In genomic region chr9:127854169-127854833, GRCh38 we compare ENCODE assay signal across 8 cellular contexts. TPM values are rescaled to one million over a fixed set of nuclear protein-coding genes. Genes with fewer than 3 reads are reported as not detected.
DNase-seq lines count a peak whose midpoint lies in the region; ATAC-seq and TF ChIP-seq lines count a peak whose summit lies in the region.

TSS of gene ENG (minus strand) at chr9:127854658. CDS start at chr9:127854355, 303 bp downstream.

- H3K9me3 Mint-ChIP-seq in progenitor cell of endocrine pancreas (ENCODE audit: low read depth), result peaks cover 2% of the 10 kb centered on the region

- ATAC-seq in HG03521 (IDR thresholded peaks at IDR 0.05; ENCODE audit: unreplicated experiment) (no peak), HG03135 (IDR thresholded peaks at IDR 0.05; ENCODE audit: unreplicated experiment) (no peak)

- in situ Hi-C loops in KBM-7 (cut with MboI; ENCODE audit: low pct_unique_long_range_greater_than_20kb, low sequenced_read_pairs), result no loop called here

- H3K36me3 Mint-ChIP-seq in progenitor cell of endocrine pancreas (ENCODE audit: insufficient read depth), result no peaks in the 10 kb centered on the region

- H3K9me3 ChIP-seq in left ventricle myocardium inferior (replicated peaks), result peaks cover 6% of the 10 kb centered on the region

- POLR2A ChIA-PET in BJ (lab: Charles Lee), result no interaction called here

- peak within 1 kb of the TSS; percentile 44 for H3K4me3 ChIP-seq in BJ (ENCODE audit: low read depth, low read length)
- peak within 1 kb of the TSS; percentile 73 for H3K4me3 ChIP-seq in left ventricle myocardium inferior
- peak within 1 kb of the TSS; percentile 73 for H3K4me3 ChIP-seq in skeletal muscle cell (ENCODE audit: low read depth, low read length)

- TF ChIP-seq CTCF in BJ (IDR thresholded peaks at IDR 0.05; ENCODE audit: insufficient read depth, low read depth, low read length) (0 out of 2 replicates have a peak, but pooled peaks have one; percentile 18), left ventricle myocardium inferior (IDR thresholded peaks at IDR 0.05; ENCODE audit: borderline replicate concordance) (peak; percentile 22), progenitor cell of endocrine pancreas (IDR thresholded peaks at IDR 0.05; ENCODE audit: unreplicated experiment) (no peak)

- no peak within 1 kb of the TSS for H3K27ac Mint-ChIP-seq in progenitor cell of endocrine pancreas

- CTCF ChIA-PET in BJ (lab: Yijun Ruan, JAX), result interaction anchor here (0.7 to 5.2 kb wide), 15 partner anchors 9 to 264 kb away, joined by 3 to 41 read pairs (median 4); partner anchors contain the start of genes CDK9 and TOR2A

- H3K27me3 Mint-ChIP-seq in progenitor cell of endocrine pancreas, result peaks cover 6% of the 10 kb centered on the region

- H3K27ac ChIP-seq in angular gyrus (ENCODE audit: low read depth, low read length) (peak within 1 kb of the TSS; percentile 33), left ventricle myocardium inferior (replicated peaks) (peak within 1 kb of the TSS; percentile 97)

- DNase-seq in BJ (ENCODE audit: low read depth) (no peak), KBM-7 (peak; percentile 35), left ventricle myocardium inferior (peak; percentile 90), skeletal muscle cell (ENCODE audit: low read depth) (no peak), progenitor cell of endocrine pancreas (ENCODE audit: low spot score, unreplicated experiment) (no peak)

- H3K4me1 Mint-ChIP-seq in progenitor cell of endocrine pancreas (ENCODE audit: low read depth), result peaks cover 8% of the 10 kb centered on the region

- H3K36me3 ChIP-seq in BJ (ENCODE audit: control insufficient read depth, insufficient read depth, low read length), result 0 out of 2 replicates have a peak, but pooled peaks cover 3% of the 10 kb centered on the region
- peaks cover 34% of the 10 kb centered on the region for H3K36me3 ChIP-seq in left ventricle myocardium inferior

- H3K27me3 ChIP-seq in BJ (ENCODE audit: control insufficient read depth, insufficient read depth, low read length) (no peaks in the 10 kb centered on the region), left ventricle myocardium inferior (ENCODE audit: low read depth) (no peaks in the 10 kb centered on the region)

- intact Hi-C loops in left ventricle myocardium inferior (cut with micrococcal nuclease), result no loop called here

- no peak within 1 kb of the TSS for H3K4me3 Mint-ChIP-seq in progenitor cell of endocrine pancreas (ENCODE audit: low read depth)

- H3K4me1 ChIP-seq in left ventricle myocardium inferior, result peaks cover 93% of the 10 kb centered on the region

RNA-seq across cellular contexts. Expression of gene ENG, which starts in this region (rescaled TPM):
- polyA plus RNA-seq in BJ (2011; rRNA removed), result 23.3 and 44.6 TPM in 2 replicates
- polyA minus RNA-seq in BJ (2011; rRNA and poly(A)+ RNA removed), result 25.9 and 55.6 TPM in 2 replicates
- total RNA-seq in left ventricle myocardium inferior (139 TPM), progenitor cell of endocrine pancreas (0.64 and 0.91 TPM in 2 replicates)

Comparison
In these comparisons a context has a peak if more than half of its experiments do, and no peak if none do; other contexts are left out.
1. RNA of gene ENG (total RNA-seq): 139 TPM in left ventricle myocardium inferior (single experiment); 0.64 to 0.91 TPM in progenitor cell of endocrine pancreas; every median in the first group is over 10 times any median in the second.
2. DNase-seq: peak in KBM-7 (single experiment) and left ventricle myocardium inferior (single experiment); none in BJ (single experiment), skeletal muscle cell (single experiment) and progenitor cell of endocrine pancreas (single experiment).
3. Peak in every context shown above with its lines, with median percentiles within 50 percentile points of each other: H3K4me3 ChIP-seq.